ENCODE assay signal across 16 cellular contexts in genomic region chr4:70392057-70392776, GRCh38. TPM values are rescaled to one million over a fixed set of nuclear protein-coding genes. Genes with fewer than 3 reads are reported as not detected.
DNase-seq lines count a peak whose midpoint lies in the region; ATAC-seq, FAIRE-seq and TF ChIP-seq lines count a peak whose summit lies in the region.
"Had no signal": no experiment of that assay in that cellular context is flagged by ENCODE, and none has a peak within 500 bp of the region (broad histone marks: within the 10 kb centered on the region; RNA-seq: fewer than 3 reads in every experiment).

No MANE protein-coding gene starts in this region.

- H3K27me3 ChIP-seq in HepG2 (ENCODE audit: control insufficient read depth in 1 of 2, insufficient read depth in 2 of 2, low read length in 2 of 2) (no peaks in the 10 kb centered on the region), right atrium auricular region (no peaks in the 10 kb centered on the region)

- no peak for TF ChIP-seq CTCF in HepG2 (CRISPR knock-in tag; IDR thresholded peaks at IDR 0.05)
- no peak for TF ChIP-seq CTCF in right atrium auricular region (IDR thresholded peaks at IDR 0.05)

- in situ Hi-C loops in HepG2 (cut with HindIII; ENCODE audit: extremely low pct_ligation_motif_present, low pct_unique_long_range_greater_than_20kb): no loop called here

- H3K4me3 ChIP-seq in HepG2 (replicated peaks in 1 of 3; ENCODE audit: insufficient read depth in 1 of 3, low read depth in 2 of 3, low read length in 3 of 3) (no peak overlapping the region), right atrium auricular region (no peak overlapping the region)
- H3K4me3 ChIP-seq: dorsolateral prefrontal cortex had no signal

- intact Hi-C loops in HepG2 (cut with micrococcal nuclease; ENCODE audit: unreplicated experiment) (no loop called here), sciatic nerve (cut with DNase I) (no loop called here)

- H3K4me2 ChIP-seq in HepG2 (ENCODE audit: low read depth, low read length): no peak overlapping the region

- ATAC-seq in GM18517 (IDR thresholded peaks at IDR 0.05; ENCODE audit: unreplicated experiment): peak; percentile 70
- peak; percentile 61 for ATAC-seq in GM21360 (IDR thresholded peaks at IDR 0.05; ENCODE audit: unreplicated experiment)
- peak; percentile 58 for ATAC-seq in HG02870 (IDR thresholded peaks at IDR 0.05; ENCODE audit: unreplicated experiment)
- ATAC-seq in HG03460 (IDR thresholded peaks at IDR 0.05; ENCODE audit: unreplicated experiment): peak; percentile 49
- ATAC-seq in HepG2: no peak
- ATAC-seq in sciatic nerve: no peak

- H3K36me3 ChIP-seq in HepG2 (replicated peaks in 1 of 2; ENCODE audit: control insufficient read depth in 1 of 2, insufficient read depth in 2 of 2, low read length in 2 of 2) (no peaks in the 10 kb centered on the region), right atrium auricular region (no peaks in the 10 kb centered on the region)

- DNase-seq in HepG2 (ENCODE audit: low spot score): no peak
- no peak for DNase-seq in activated CD8-positive, alpha-beta memory T cell treated with anti-CD3 and anti-CD28 coated beads, Interleukin-2, amount 50 U/mL, for 48 hours
- no peak for DNase-seq in sciatic nerve (ENCODE audit: low spot score)
- DNase-seq in right atrium auricular region (ENCODE audit: low spot score): no peak
- DNase-seq: DMS79 treated with DMSO at 0.1 percent for 48 hours; dorsolateral prefrontal cortex; NCI-H1436 treated with DMSO at 0.1 percent for 48 hours; NCI-H82; SIG-M5; stimulated activated naive CD4-positive, alpha-beta T cell had no signal

- 3% methylated on average over 2 of the region's 2 CpGs for WGBS in HepG2 (ENCODE audit: low lambda C conversion rate)

- no peaks in the 10 kb centered on the region for H3K4me1 ChIP-seq in HepG2 (ENCODE audit: insufficient read depth, low read length)
- H3K4me1 ChIP-seq in right atrium auricular region: no peaks in the 10 kb centered on the region

- no peak for FAIRE-seq in HepG2 (lab: Jason Lieb, UNC)
- FAIRE-seq: keratinocyte had no signal

- H2AFZ ChIP-seq in HepG2 (ENCODE audit: low read length): no peak overlapping the region

- TF ChIP-seq EP300 in HepG2 (IDR thresholded peaks at IDR 0.05; ENCODE audit: low read depth in 2 of 2, low read length in 2 of 2): no peak
- no peak for TF ChIP-seq EP300 in HepG2 (CRISPR knock-in tag; IDR thresholded peaks at IDR 0.05; ENCODE audit: borderline replicate concordance)

- H3K27ac ChIP-seq in HepG2 (ENCODE audit: extremely low read length, insufficient read depth, low read length): no peak overlapping the region
- H3K27ac ChIP-seq in right atrium auricular region: no peak overlapping the region
- H3K27ac ChIP-seq: dorsolateral prefrontal cortex had no signal

- H4K20me1 ChIP-seq in HepG2 (ENCODE audit: insufficient read depth, low read length): no peaks in the 10 kb centered on the region

- CTCF ChIA-PET in HepG2 (lab: Yijun Ruan, JAX; ENCODE audit: low intra/inter-chr PET ratio, low total read pairs): no interaction called here

- H3K9me3 ChIP-seq in HepG2 (ENCODE audit: low read length): no peaks in the 10 kb centered on the region
- H3K9me3 ChIP-seq in right atrium auricular region: peaks cover 0 to 5% of the 10 kb centered on the region in 2 donors

- H3K79me2 ChIP-seq in HepG2 (ENCODE audit: insufficient read depth, low read length): no peaks in the 10 kb centered on the region

- no peak for TF ChIP-seq POLR2A in HepG2 (IDR thresholded peaks at IDR 0.05; ENCODE audit: insufficient read depth in 1 of 2, low read depth in 2 of 2, low read length in 2 of 2)

- POLR2A ChIA-PET in HepG2 (lab: Yijun Ruan, JAX): no interaction called here

- TF ChIP-seq RAD21 in HepG2 (CRISPR knock-in tag; IDR thresholded peaks at IDR 0.05): no peak

- no TSS peak for BruUV-seq in HepG2 (replicated peaks; lab: Mats Ljungman, UMichigan)

- H3K9ac ChIP-seq in HepG2 (ENCODE audit: insufficient read depth, low read depth, low read length): no peak overlapping the region

RNA-seq across cellular contexts. Expression of gene OPRPN, which starts 5.5 kb away (rescaled TPM):
- not detected in 2 replicates for total RNA-seq in HepG2 (2016; rRNA removed; fragmentation: Illumina TruSeq; extraction: Trizol)
- total RNA-seq in HepG2 (2016; cell fraction: cytosol; rRNA removed; fragmentation: Illumina TruSeq; extraction: Trizol; ENCODE audit: low read depth): not detected in 2 replicates
- not detected in 2 replicates for total RNA-seq in HepG2 (2016; cell fraction: insoluble cytoplasmic fraction; rRNA removed; fragmentation: Illumina TruSeq; extraction: Trizol)
- total RNA-seq in HepG2 (2016; cell fraction: membrane; rRNA removed; fragmentation: Illumina TruSeq; extraction: Trizol): not detected in 2 replicates
- not detected in 2 replicates for total RNA-seq in HepG2 (2016; cell fraction: nucleus; rRNA removed; fragmentation: Illumina TruSeq; extraction: Trizol)
- not detected in 2 replicates for polyA plus RNA-seq in HepG2 (2011; rRNA removed)
- not detected in 2 replicates for polyA plus RNA-seq in HepG2 (2011; cell fraction: cytosol; rRNA removed)
- not detected in 2 replicates for polyA plus RNA-seq in HepG2 (2011; cell fraction: nucleus; rRNA removed)
- polyA plus RNA-seq in HepG2 (2012): not detected in 2 replicates
- polyA plus RNA-seq in HepG2 (2016; cell fraction: cytosol; fragmentation: Illumina TruSeq; extraction: Trizol; ENCODE audit: low read depth): not detected in 2 replicates
- not detected in 2 replicates for polyA plus RNA-seq in HepG2 (2016; cell fraction: insoluble cytoplasmic fraction; fragmentation: Illumina TruSeq; extraction: Trizol; ENCODE audit: low read depth)
- polyA plus RNA-seq in HepG2 (2016; cell fraction: membrane; fragmentation: Illumina TruSeq; extraction: Trizol; ENCODE audit: low read depth): not detected in 2 replicates
- not detected in 2 replicates for polyA plus RNA-seq in HepG2 (2016; cell fraction: nucleus; fragmentation: Illumina TruSeq; extraction: Trizol; ENCODE audit: insufficient read depth, low read depth)
- not detected in 2 replicates for polyA minus RNA-seq in HepG2 (2011; rRNA and poly(A)+ RNA removed; ENCODE audit: low replicate concordance)
- polyA minus RNA-seq in HepG2 (2011; cell fraction: cytosol; rRNA and poly(A)+ RNA removed): not detected in 2 replicates
- not detected in 2 replicates for polyA minus RNA-seq in HepG2 (2011; cell fraction: nucleus; rRNA and poly(A)+ RNA removed)
- not detected for total RNA-seq in sciatic nerve
- not detected for total RNA-seq in right atrium auricular region
- total RNA-seq: dorsolateral prefrontal cortex, pulmonary artery endothelial cell had no signal
- polyA plus RNA-seq: keratinocyte had no signal

RNA-seq across cellular contexts. Expression of gene SMR3B, which starts 9.3 kb away (rescaled TPM):
- not detected in 2 replicates for total RNA-seq in HepG2 (2016; rRNA removed; fragmentation: Illumina TruSeq; extraction: Trizol)
- total RNA-seq in HepG2 (2016; cell fraction: cytosol; rRNA removed; fragmentation: Illumina TruSeq; extraction: Trizol; ENCODE audit: low read depth): not detected in 2 replicates
- total RNA-seq in HepG2 (2016; cell fraction: insoluble cytoplasmic fraction; rRNA removed; fragmentation: Illumina TruSeq; extraction: Trizol): not detected in 2 replicates
- not detected in 2 replicates for total RNA-seq in HepG2 (2016; cell fraction: membrane; rRNA removed; fragmentation: Illumina TruSeq; extraction: Trizol)
- not detected in 2 replicates for total RNA-seq in HepG2 (2016; cell fraction: nucleus; rRNA removed; fragmentation: Illumina TruSeq; extraction: Trizol)
- polyA plus RNA-seq in HepG2 (2011; rRNA removed): not detected in 2 replicates
- not detected in 2 replicates for polyA plus RNA-seq in HepG2 (2011; cell fraction: cytosol; rRNA removed)
- not detected in 2 replicates for polyA plus RNA-seq in HepG2 (2011; cell fraction: nucleus; rRNA removed)
- not detected in 2 replicates for polyA plus RNA-seq in HepG2 (2012)
- polyA plus RNA-seq in HepG2 (2016; cell fraction: cytosol; fragmentation: Illumina TruSeq; extraction: Trizol; ENCODE audit: low read depth): not detected in 2 replicates
- not detected in 2 replicates for polyA plus RNA-seq in HepG2 (2016; cell fraction: insoluble cytoplasmic fraction; fragmentation: Illumina TruSeq; extraction: Trizol; ENCODE audit: low read depth)
- polyA plus RNA-seq in HepG2 (2016; cell fraction: membrane; fragmentation: Illumina TruSeq; extraction: Trizol; ENCODE audit: low read depth): not detected in 2 replicates
- polyA plus RNA-seq in HepG2 (2016; cell fraction: nucleus; fragmentation: Illumina TruSeq; extraction: Trizol; ENCODE audit: insufficient read depth, low read depth): not detected in 2 replicates
- polyA minus RNA-seq in HepG2 (2011; rRNA and poly(A)+ RNA removed; ENCODE audit: low replicate concordance): not detected in 2 replicates
- not detected in 2 replicates for polyA minus RNA-seq in HepG2 (2011; cell fraction: cytosol; rRNA and poly(A)+ RNA removed)
- not detected in 2 replicates for polyA minus RNA-seq in HepG2 (2011; cell fraction: nucleus; rRNA and poly(A)+ RNA removed)
- not detected for total RNA-seq in sciatic nerve
- total RNA-seq in right atrium auricular region: not detected
- total RNA-seq: pulmonary artery endothelial cell had no signal
- polyA plus RNA-seq: keratinocyte had no signal

RNA-seq across cellular contexts. Expression of gene SMR3A, which starts 31.7 kb away (rescaled TPM):
- total RNA-seq in HepG2 (2016; rRNA removed; fragmentation: Illumina TruSeq; extraction: Trizol): not detected in 2 replicates
- not detected in 2 replicates for total RNA-seq in HepG2 (2016; cell fraction: cytosol; rRNA removed; fragmentation: Illumina TruSeq; extraction: Trizol; ENCODE audit: low read depth)
- total RNA-seq in HepG2 (2016; cell fraction: insoluble cytoplasmic fraction; rRNA removed; fragmentation: Illumina TruSeq; extraction: Trizol): not detected in 2 replicates
- not detected in 2 replicates for total RNA-seq in HepG2 (2016; cell fraction: membrane; rRNA removed; fragmentation: Illumina TruSeq; extraction: Trizol)
- total RNA-seq in HepG2 (2016; cell fraction: nucleus; rRNA removed; fragmentation: Illumina TruSeq; extraction: Trizol): not detected in 2 replicates
- polyA plus RNA-seq in HepG2 (2011; rRNA removed): not detected in 2 replicates
- polyA plus RNA-seq in HepG2 (2011; cell fraction: cytosol; rRNA removed): not detected in 2 replicates
- not detected in 2 replicates for polyA plus RNA-seq in HepG2 (2011; cell fraction: nucleus; rRNA removed)
- not detected in 2 replicates for polyA plus RNA-seq in HepG2 (2012)
- polyA plus RNA-seq in HepG2 (2016; cell fraction: cytosol; fragmentation: Illumina TruSeq; extraction: Trizol; ENCODE audit: low read depth): not detected in 2 replicates
- not detected in 2 replicates for polyA plus RNA-seq in HepG2 (2016; cell fraction: insoluble cytoplasmic fraction; fragmentation: Illumina TruSeq; extraction: Trizol; ENCODE audit: low read depth)
- not detected in 2 replicates for polyA plus RNA-seq in HepG2 (2016; cell fraction: membrane; fragmentation: Illumina TruSeq; extraction: Trizol; ENCODE audit: low read depth)
- not detected in 2 replicates for polyA plus RNA-seq in HepG2 (2016; cell fraction: nucleus; fragmentation: Illumina TruSeq; extraction: Trizol; ENCODE audit: insufficient read depth, low read depth)
- not detected in 2 replicates for polyA minus RNA-seq in HepG2 (2011; rRNA and poly(A)+ RNA removed; ENCODE audit: low replicate concordance)
- not detected in 2 replicates for polyA minus RNA-seq in HepG2 (2011; cell fraction: cytosol; rRNA and poly(A)+ RNA removed)
- not detected in 2 replicates for polyA minus RNA-seq in HepG2 (2011; cell fraction: nucleus; rRNA and poly(A)+ RNA removed)
- not detected for total RNA-seq in sciatic nerve
- total RNA-seq in right atrium auricular region: not detected
- total RNA-seq: dorsolateral prefrontal cortex, pulmonary artery endothelial cell had no signal
- polyA plus RNA-seq: keratinocyte had no signal

RNA-seq across cellular contexts. Expression of gene CABS1, which starts 57.4 kb away (rescaled TPM):
- total RNA-seq in HepG2 (2016; rRNA removed; fragmentation: Illumina TruSeq; extraction: Trizol) (not detected in 2 replicates), sciatic nerve (not detected), right atrium auricular region (not detected)
- total RNA-seq in HepG2 (2016; cell fraction: cytosol; rRNA removed; fragmentation: Illumina TruSeq; extraction: Trizol; ENCODE audit: low read depth): not detected in 2 replicates
- total RNA-seq in HepG2 (2016; cell fraction: insoluble cytoplasmic fraction; rRNA removed; fragmentation: Illumina TruSeq; extraction: Trizol): not detected in 2 replicates
- not detected in 2 replicates for total RNA-seq in HepG2 (2016; cell fraction: membrane; rRNA removed; fragmentation: Illumina TruSeq; extraction: Trizol)
- total RNA-seq in HepG2 (2016; cell fraction: nucleus; rRNA removed; fragmentation: Illumina TruSeq; extraction: Trizol): not detected in 2 replicates
- not detected in 2 replicates for polyA plus RNA-seq in HepG2 (2011; rRNA removed)
- not detected in 2 replicates for polyA plus RNA-seq in HepG2 (2011; cell fraction: cytosol; rRNA removed)
- polyA plus RNA-seq in HepG2 (2011; cell fraction: nucleus; rRNA removed): not detected in 2 replicates
- polyA plus RNA-seq in HepG2 (2012): not detected in 2 replicates
- not detected in 2 replicates for polyA plus RNA-seq in HepG2 (2016; cell fraction: cytosol; fragmentation: Illumina TruSeq; extraction: Trizol; ENCODE audit: low read depth)
- polyA plus RNA-seq in HepG2 (2016; cell fraction: insoluble cytoplasmic fraction; fragmentation: Illumina TruSeq; extraction: Trizol; ENCODE audit: low read depth): not detected in 2 replicates
- polyA plus RNA-seq in HepG2 (2016; cell fraction: membrane; fragmentation: Illumina TruSeq; extraction: Trizol; ENCODE audit: low read depth): not detected in 2 replicates
- polyA plus RNA-seq in HepG2 (2016; cell fraction: nucleus; fragmentation: Illumina TruSeq; extraction: Trizol; ENCODE audit: insufficient read depth, low read depth): not detected in 2 replicates
- not detected in 2 replicates for polyA minus RNA-seq in HepG2 (2011; rRNA and poly(A)+ RNA removed; ENCODE audit: low replicate concordance)
- not detected in 2 replicates for polyA minus RNA-seq in HepG2 (2011; cell fraction: cytosol; rRNA and poly(A)+ RNA removed)
- not detected in 2 replicates for polyA minus RNA-seq in HepG2 (2011; cell fraction: nucleus; rRNA and poly(A)+ RNA removed)
- total RNA-seq: dorsolateral prefrontal cortex, pulmonary artery endothelial cell had no signal
- polyA plus RNA-seq: keratinocyte had no signal

Comparison
In these comparisons a context has a peak if more than half of its experiments do, and no peak if none do; other contexts are left out.
1. ATAC-seq: peak in GM18517 (single experiment), GM21360 (single experiment), HG02870 (single experiment) and HG03460 (single experiment); none in HepG2 (single experiment) and sciatic nerve (single experiment).